ENCODE assay signal across 22 cellular contexts in genomic region chr18:70261141-70261788, GRCh38. TPM values are rescaled to one million over a fixed set of nuclear protein-coding genes. Genes with fewer than 3 reads are reported as not detected.
A peak's percentile ranks its signal among the peaks of the same experiment; 100 is the strongest.
DNase-seq lines count a peak whose midpoint lies in the region; ATAC-seq, FAIRE-seq and TF ChIP-seq lines count a peak whose summit lies in the region.
"Had no signal": no experiment of that assay in that cellular context is flagged by ENCODE, and none has a peak within 500 bp of the region (broad histone marks: within the 10 kb centered on the region; RNA-seq: fewer than 3 reads in every experiment).

No MANE protein-coding gene starts in this region.

- no peaks in the 10 kb centered on the region for H3K9me3 Mint-ChIP-seq in neural progenitor cell
- H3K9me3 Mint-ChIP-seq in activated CD4-positive, alpha-beta memory T cell treated with anti-CD3 and anti-CD28 coated beads for 36 hours: no peaks in the 10 kb centered on the region
- no peaks in the 10 kb centered on the region for H3K9me3 Mint-ChIP-seq in CD8-positive, alpha-beta memory T cell
- H3K9me3 Mint-ChIP-seq: CD4-positive, CD25-positive, alpha-beta regulatory T cell; HFFc6 had no signal

- no peaks in the 10 kb centered on the region for H3K36me3 ChIP-seq in K562 (ENCODE audit: control insufficient read depth, insufficient read depth, low read length)
- no peaks in the 10 kb centered on the region for H3K36me3 ChIP-seq in neural progenitor cell
- H3K36me3 ChIP-seq in CD8-positive, alpha-beta memory T cell (ENCODE audit: insufficient read depth, low read length): no peaks in the 10 kb centered on the region
- H3K36me3 ChIP-seq: MG63, SJSA1 had no signal

- H3K4me3 Mint-ChIP-seq in neural progenitor cell: no peak overlapping the region
- no peak overlapping the region for H3K4me3 Mint-ChIP-seq in activated CD4-positive, alpha-beta memory T cell treated with anti-CD3 and anti-CD28 coated beads for 36 hours
- no peak overlapping the region for H3K4me3 Mint-ChIP-seq in CD8-positive, alpha-beta memory T cell
- H3K4me3 Mint-ChIP-seq: CD4-positive, CD25-positive, alpha-beta regulatory T cell; H9; HFFc6 had no signal

- no peaks in the 10 kb centered on the region for H4K20me1 ChIP-seq in K562 (replicated peaks; ENCODE audit: control insufficient read depth, insufficient read depth, low read length)
- no peaks in the 10 kb centered on the region for H4K20me1 ChIP-seq in neural progenitor cell (ENCODE audit: low read depth)

- no peak for TF ChIP-seq RAD21 in K562 (CRISPR knock-in tag; conservative IDR thresholded peaks at IDR 0.05 in 1 of 2, IDR thresholded peaks at IDR 0.05 in 1 of 2)

- no peak for ATAC-seq in K562
- ATAC-seq: GM12878, Right ventricle myocardium inferior had no signal

- 20% methylated on average over 9 of the region's 9 CpGs for WGBS in K562 (ENCODE audit: insufficient coverage, low coverage, missing lambda C conversion rate)

- TF ChIP-seq EP300 in K562 (IDR thresholded peaks at IDR 0.05; ENCODE audit: low read length): no peak

- CTCF ChIA-PET in K562 (lab: Yijun Ruan, JAX; ENCODE audit: low intra/inter-chr PET ratio): no interaction called here
- CTCF ChIA-PET in activated CD4-positive, alpha-beta memory T cell treated with anti-CD3 and anti-CD28 coated beads for 36 hours (lab: Charles Lee): no interaction called here
- CTCF ChIA-PET in CD8-positive, alpha-beta memory T cell (lab: Charles Lee): no interaction called here

- intact Hi-C loops in K562 (cut with micrococcal nuclease): no loop called here
- intact Hi-C loops in activated CD4-positive, alpha-beta memory T cell treated with anti-CD3 and anti-CD28 coated beads for 36 hours (cut with micrococcal nuclease): no loop called here

- H3K4me1 ChIP-seq in K562 (replicated peaks in 1 of 2; ENCODE audit: control insufficient read depth in 2 of 2, insufficient read depth in 2 of 2, low read length in 2 of 2): no peaks in the 10 kb centered on the region; a peak in 1 of 5 replicates
- no peaks in the 10 kb centered on the region for H3K4me1 ChIP-seq in neural progenitor cell
- no peaks in the 10 kb centered on the region for H3K4me1 ChIP-seq in CD8-positive, alpha-beta memory T cell (ENCODE audit: insufficient read depth, low read length)
- H3K4me1 ChIP-seq: SJSA1 had no signal

- no peaks in the 10 kb centered on the region for H3K27me3 Mint-ChIP-seq in neural progenitor cell (ENCODE audit: insufficient read depth, low read depth)
- peaks cover 10% of the 10 kb centered on the region for H3K27me3 Mint-ChIP-seq in activated CD4-positive, alpha-beta memory T cell treated with anti-CD3 and anti-CD28 coated beads for 36 hours
- peaks cover 4 to 15% of the 10 kb centered on the region in 2 donors for H3K27me3 Mint-ChIP-seq in CD8-positive, alpha-beta memory T cell

- DNase-seq in G401 (ENCODE audit: low spot score) (peak; percentile 26), NCI-H1092 treated with DMSO at 0.1 percent for 48 hours (lab: John Stamatoyannopoulos, UW) (peak; percentile 12), K562 (ENCODE audit: extremely low read depth in 1 of 4, low spot score in 3 of 4) (no peak), neural progenitor cell (ENCODE audit: low spot score) (peak; percentile 20), kidney tubule cell (ENCODE audit: low spot score) (no peak)
- DNase-seq in activated CD4-positive, alpha-beta memory T cell treated with anti-CD3 and anti-CD28 coated beads for 36 hours: no peak
- DNase-seq in CD8-positive, alpha-beta memory T cell: no peak
- DNase-seq: CD4-positive, CD25-positive, alpha-beta regulatory T cell; COR-L47; DMS 273 treated with DMSO at 0.1 percent for 48 hours; DMS79 treated with DMSO at 0.1 percent for 48 hours; H9; HFFc6; MG63; NCI-H1436 treated with DMSO at 0.1 percent for 48 hours; NCI-H2029 treated with DMSO at 0.1 percent for 48 hours; NCI-H748 treated with DMSO at 0.1 percent for 48 hours had no signal

- TF ChIP-seq CTCF in K562 (IDR thresholded peaks at IDR 0.05 in 2 of 3, conservative IDR thresholded peaks at IDR 0.05 in 1 of 3; ENCODE audit: insufficient read depth in 2 of 3, low read depth in 1 of 3, low read length in 3 of 3) (no peak), neural progenitor cell (IDR thresholded peaks at IDR 0.05) (no peak)

- no peak overlapping the region for H3K4me3 ChIP-seq in K562
- H3K4me3 ChIP-seq in neural progenitor cell: no peak overlapping the region
- H3K4me3 ChIP-seq in CD8-positive, alpha-beta memory T cell (ENCODE audit: low read length): no peak overlapping the region
- H3K4me3 ChIP-seq: GM12878, MG63, SJSA1 had no signal

- H3K27me3 ChIP-seq in K562 (ENCODE audit: control insufficient read depth in 2 of 2, insufficient read depth in 2 of 2, low read length in 2 of 2): no peaks in the 10 kb centered on the region; a peak in 1 of 5 replicates
- H3K27me3 ChIP-seq in neural progenitor cell: no peaks in the 10 kb centered on the region
- no peaks in the 10 kb centered on the region for H3K27me3 ChIP-seq in CD8-positive, alpha-beta memory T cell (ENCODE audit: insufficient read depth, low read length, poor library complexity, severe bottlenecking)
- H3K27me3 ChIP-seq: MG63, SJSA1 had no signal

- BruUV-seq in K562 (replicated peaks; lab: Mats Ljungman, UMichigan): no TSS peak

- H3K27ac Mint-ChIP-seq in neural progenitor cell: peak overlapping the region; percentile 32
- no peak overlapping the region for H3K27ac Mint-ChIP-seq in activated CD4-positive, alpha-beta memory T cell treated with anti-CD3 and anti-CD28 coated beads for 36 hours
- no peak overlapping the region for H3K27ac Mint-ChIP-seq in CD8-positive, alpha-beta memory T cell
- H3K27ac Mint-ChIP-seq: CD4-positive, CD25-positive, alpha-beta regulatory T cell; H9; HFFc6 had no signal

- H3K4me1 Mint-ChIP-seq in neural progenitor cell: no peaks in the 10 kb centered on the region
- no peaks in the 10 kb centered on the region for H3K4me1 Mint-ChIP-seq in activated CD4-positive, alpha-beta memory T cell treated with anti-CD3 and anti-CD28 coated beads for 36 hours (ENCODE audit: low read depth)
- no peaks in the 10 kb centered on the region for H3K4me1 Mint-ChIP-seq in CD8-positive, alpha-beta memory T cell
- H3K4me1 Mint-ChIP-seq: CD4-positive, CD25-positive, alpha-beta regulatory T cell had no signal

- H3K27ac ChIP-seq in K562 (ENCODE audit: extremely low read depth, low read depth, low read length): no peak overlapping the region
- H3K27ac ChIP-seq in neural progenitor cell: no peak overlapping the region
- H3K27ac ChIP-seq in CD8-positive, alpha-beta memory T cell (ENCODE audit: low read depth, low read length): no peak overlapping the region
- H3K27ac ChIP-seq: SJSA1 had no signal

- H3K9me1 ChIP-seq in K562 (ENCODE audit: control insufficient read depth, insufficient read depth, low read length): no peaks in the 10 kb centered on the region

- no peaks in the 10 kb centered on the region for H3F3A ChIP-seq in neural progenitor cell (ENCODE audit: low read depth)

- no peak overlapping the region for H3K4me2 ChIP-seq in K562 (ENCODE audit: insufficient read depth, low read length)
- H3K4me2 ChIP-seq in neural progenitor cell: no peak overlapping the region

- TF ChIP-seq POLR2A in K562 (conservative IDR thresholded peaks at IDR 0.05): no peak

- H2AFZ ChIP-seq in K562 (ENCODE audit: low read depth, low read length) (0 out of 2 replicates have a peak overlapping the region, but pooled peaks have one; percentile 59), neural progenitor cell (replicated peaks) (peak overlapping the region; percentile 60)

- POLR2A ChIA-PET in K562 (lab: Yijun Ruan, JAX): no interaction called here
- POLR2A ChIA-PET in activated CD4-positive, alpha-beta memory T cell treated with anti-CD3 and anti-CD28 coated beads for 36 hours (lab: Charles Lee): no interaction called here
- POLR2A ChIA-PET in CD8-positive, alpha-beta memory T cell (lab: Charles Lee): no interaction called here

- in situ Hi-C loops in G401 (cut with HindIII; ENCODE audit: low sequenced_read_pairs): no loop called here
- in situ Hi-C loops in K562 (cut with MboI): no loop called here

- H3K36me3 Mint-ChIP-seq in neural progenitor cell: no peaks in the 10 kb centered on the region
- no peaks in the 10 kb centered on the region for H3K36me3 Mint-ChIP-seq in activated CD4-positive, alpha-beta memory T cell treated with anti-CD3 and anti-CD28 coated beads for 36 hours
- H3K36me3 Mint-ChIP-seq in CD8-positive, alpha-beta memory T cell: no peaks in the 10 kb centered on the region
- H3K36me3 Mint-ChIP-seq: CD4-positive, CD25-positive, alpha-beta regulatory T cell had no signal

- H3K79me2 ChIP-seq in K562 (ENCODE audit: control insufficient read depth, insufficient read depth, low read length) (no peaks in the 10 kb centered on the region), neural progenitor cell (ENCODE audit: low read depth) (no peaks in the 10 kb centered on the region)

- H3K9me3 ChIP-seq in K562 (replicated peaks; ENCODE audit: control insufficient read depth, insufficient read depth, low read depth, low read length) (no peaks in the 10 kb centered on the region), neural progenitor cell (ENCODE audit: low read depth) (no peaks in the 10 kb centered on the region)
- no peaks in the 10 kb centered on the region for H3K9me3 ChIP-seq in CD8-positive, alpha-beta memory T cell (ENCODE audit: low read length)
- H3K9me3 ChIP-seq: MG63, SJSA1 had no signal

- no peak overlapping the region for H3K9ac ChIP-seq in K562 (ENCODE audit: insufficient read depth in 1 of 2, low read depth in 2 of 2, low read length in 2 of 2)
- no peak overlapping the region for H3K9ac ChIP-seq in neural progenitor cell

- peak; percentile 6 for FAIRE-seq in K562 (lab: Jason Lieb, UNC)
- FAIRE-seq: RCC 7860 had no signal

RNA-seq across cellular contexts. Expression of gene SOCS6, which starts 27.6 kb away (rescaled TPM):
- 32.5 and 52.1 TPM in 2 replicates for total RNA-seq in G401 (2014; rRNA removed; shearing (Covaris generic))
- total RNA-seq in K562 (2011; cell fraction: chromatin; rRNA removed; ENCODE audit: low replicate concordance): 5.4 and 9.7 TPM in 2 replicates
- total RNA-seq in K562 (2011; cell fraction: nucleolus; rRNA removed): 3.0 and 3.8 TPM in 2 replicates
- 3.7 and 4.3 TPM in 2 replicates for total RNA-seq in K562 (2011; cell fraction: nucleoplasm; rRNA removed)
- total RNA-seq in K562 (2014; rRNA removed) (3.2 and 3.3 TPM in 2 replicates), K562 (2014; rRNA removed; fragmentation: Illumina TruSeq; extraction: Trizol) (5.7 and 7.2 TPM in 2 replicates), K562 (2015; rRNA removed; fragmentation: Illumina TruSeq; extraction: Trizol) (7.1 and 7.5 TPM in 2 replicates), K562 (2021) (5.8 and 6.6 TPM in 2 replicates), neural progenitor cell (ENCODE audit: low replicate concordance) (30.3 and 45.1 TPM in 2 replicates)
- polyA plus RNA-seq in K562 (2011; rRNA removed) (5.0 and 5.6 TPM in 2 replicates), K562 (2014; fragmentation: Illumina TruSeq; extraction: Trizol) (5.2 and 6.1 TPM in 2 replicates), K562 (2014; fragmentation: Nextera tagmentation; extraction: Ambion mirVana) (1 to 10 TPM; 2.5 to 3.4 TPM), K562 (2014; rRNA removed) (3.4 and 3.9 TPM in 2 replicates)
- 3.5 and 4.0 TPM in 2 replicates for polyA plus RNA-seq in K562 (2011; cell fraction: cytosol; rRNA removed)
- polyA plus RNA-seq in K562 (2011; cell fraction: nucleus; rRNA removed): 3.0 and 4.3 TPM in 2 replicates
- 3.9 and 4.4 TPM in 2 replicates for polyA plus RNA-seq in K562 (2012)
- polyA minus RNA-seq in K562 (2011; rRNA and poly(A)+ RNA removed): 11.2 and 14.2 TPM in 2 replicates
- 5.0 and 8.2 TPM in 2 replicates for polyA minus RNA-seq in K562 (2011; cell fraction: cytosol; rRNA and poly(A)+ RNA removed)
- polyA minus RNA-seq in K562 (2011; cell fraction: nucleus; rRNA and poly(A)+ RNA removed): 3.6 and 8.1 TPM in 2 replicates
- 1 to 10 TPM in 1 of 2 experiments, under 1 TPM in 1; 0.75 to 1.3 TPM for total RNA-seq in activated CD4-positive, alpha-beta memory T cell treated with anti-CD3 and anti-CD28 coated beads for 36 hours
- total RNA-seq in CD8-positive, alpha-beta memory T cell: 1 to 10 TPM; 1.0 to 1.2 TPM
- 0.25 TPM for polyA plus RNA-seq in CD8-positive, alpha-beta memory T cell
- total RNA-seq: OCI-LY7 had no signal

RNA-seq across cellular contexts. Expression of gene RTTN, which starts 55.8 kb away (rescaled TPM):
- 11.1 and 24.7 TPM in 2 replicates for total RNA-seq in G401 (2014; rRNA removed; shearing (Covaris generic))
- total RNA-seq in K562 (2011; cell fraction: chromatin; rRNA removed; ENCODE audit: low replicate concordance): 63.5 and 131 TPM in 2 replicates
- total RNA-seq in K562 (2011; cell fraction: nucleolus; rRNA removed): 33.2 and 42.5 TPM in 2 replicates
- total RNA-seq in K562 (2011; cell fraction: nucleoplasm; rRNA removed): 71.2 and 83.2 TPM in 2 replicates
- total RNA-seq in K562 (2014; rRNA removed) (9.3 and 11.4 TPM in 2 replicates), K562 (2014; rRNA removed; fragmentation: Illumina TruSeq; extraction: Trizol) (17.2 and 18.3 TPM in 2 replicates), K562 (2015; rRNA removed; fragmentation: Illumina TruSeq; extraction: Trizol) (16.2 and 17.1 TPM in 2 replicates), K562 (2021) (10.7 and 11.1 TPM in 2 replicates), neural progenitor cell (ENCODE audit: low replicate concordance) (44.4 and 52.4 TPM in 2 replicates)
- polyA plus RNA-seq in K562 (2011; rRNA removed) (10.1 and 10.6 TPM in 2 replicates), K562 (2014; fragmentation: Illumina TruSeq; extraction: Trizol) (5.6 and 7.3 TPM in 2 replicates), K562 (2014; fragmentation: Nextera tagmentation; extraction: Ambion mirVana) (1 to 10 TPM; 3.1 to 4.9 TPM), K562 (2014; rRNA removed) (6.8 and 7.1 TPM in 2 replicates)
- 2.5 and 5.2 TPM in 2 replicates for polyA plus RNA-seq in K562 (2011; cell fraction: cytosol; rRNA removed)
- 19.3 and 25.3 TPM in 2 replicates for polyA plus RNA-seq in K562 (2011; cell fraction: nucleus; rRNA removed)
- 4.1 and 5.6 TPM in 2 replicates for polyA plus RNA-seq in K562 (2012)
- polyA minus RNA-seq in K562 (2011; rRNA and poly(A)+ RNA removed): 55.9 and 58.4 TPM in 2 replicates
- 9.1 and 10.1 TPM in 2 replicates for polyA minus RNA-seq in K562 (2011; cell fraction: cytosol; rRNA and poly(A)+ RNA removed)
- 70.5 and 114 TPM in 2 replicates for polyA minus RNA-seq in K562 (2011; cell fraction: nucleus; rRNA and poly(A)+ RNA removed)
- total RNA-seq in activated CD4-positive, alpha-beta memory T cell treated with anti-CD3 and anti-CD28 coated beads for 36 hours: 10 to 100 TPM; 27.3 to 28.9 TPM
- 10 to 100 TPM; 24.7 to 26.6 TPM for total RNA-seq in CD8-positive, alpha-beta memory T cell
- polyA plus RNA-seq in CD8-positive, alpha-beta memory T cell: 3.2 TPM

Comparison
In these comparisons a context has a peak if more than half of its experiments do, and no peak if none do; other contexts are left out.
1. DNase-seq: peak in G401 (single experiment), NCI-H1092 treated with DMSO at 0.1 percent for 48 hours (single experiment) and neural progenitor cell (single experiment); none in K562 (0 of 4), activated CD4-positive, alpha-beta memory T cell treated with anti-CD3 and anti-CD28 coated beads for 36 hours (single experiment), kidney tubule cell (single experiment) and CD8-positive, alpha-beta memory T cell (0 of 5).